ENCODE assay signal across 11 cellular contexts in the genomic region with DNA sequence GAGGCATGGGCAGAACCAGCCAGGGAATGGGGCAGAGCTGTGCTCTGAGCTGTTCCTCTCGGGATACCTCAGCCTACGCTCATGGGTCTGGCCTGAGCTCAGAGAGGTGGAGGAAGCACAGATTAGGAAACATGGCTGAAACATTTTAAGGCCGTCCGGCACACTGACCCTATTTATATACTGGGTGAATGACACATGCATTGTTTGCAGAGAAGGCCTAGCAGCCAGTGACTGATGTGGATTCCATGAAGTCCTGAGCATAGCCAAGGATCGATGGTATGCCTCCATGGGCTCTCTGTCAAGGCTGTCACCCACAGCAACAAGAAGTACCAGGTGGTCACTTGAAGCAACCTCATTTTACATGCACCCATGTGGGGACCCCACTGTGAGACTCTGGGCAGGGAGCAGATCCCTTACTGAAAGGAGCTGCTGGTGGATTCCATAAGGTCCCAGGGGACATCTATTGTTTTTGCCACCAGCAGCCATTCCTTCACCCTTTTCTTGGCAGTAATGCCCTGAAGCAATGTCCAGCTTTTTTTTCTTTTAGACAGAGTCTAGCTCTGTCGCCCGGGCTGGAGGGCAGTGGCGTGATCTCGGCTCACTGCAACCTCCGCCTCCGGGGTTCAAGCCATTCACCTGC. TPM values are rescaled to one million over a fixed set of nuclear protein-coding genes. Genes with fewer than 3 reads are reported as not detected.
DNase-seq lines count a peak whose midpoint lies in the region; TF ChIP-seq lines count a peak whose summit lies in the region.
"Had no signal": no experiment of that assay in that cellular context is flagged by ENCODE, and none has a peak within 500 bp of the region (broad histone marks: within the 10 kb centered on the region; RNA-seq: fewer than 3 reads in every experiment).

No MANE protein-coding gene starts in this region.

- peaks cover 0 to 6% (median 0%) of the 10 kb centered on the region in 11 experiments; a peak in 4 of 22 replicates for H3K9me3 ChIP-seq in BLaER1 treated with 17β-estradiol and CSF1 and Interleukin-3, amounts not matched to agents 10 nM and 100 nM (replicated peaks in 1 of 11)
- no peaks in the 10 kb centered on the region for H3K9me3 ChIP-seq in HEK293 (ENCODE audit: control insufficient read depth, insufficient read depth, low read depth, low read length)
- H3K9me3 ChIP-seq: ovary had no signal

- POLR2A ChIA-PET in HEK293 (lab: Yijun Ruan, JAX): interaction anchor here (2.5 kb wide), 1 partner anchor 9 kb away, joined by 12 read pairs; a partner anchor contains a TSS

- TF ChIP-seq CTCF in HEK293 (tag by site-specific recombination; IDR thresholded peaks at IDR 0.05) (no peak), brain microvascular endothelial cell (IDR thresholded peaks at IDR 0.05; ENCODE audit: low read depth, low read length, missing control alignments) (no peak)

- H3K4me1 Mint-ChIP-seq in activated T-helper 1 cell treated with anti-CD3 and anti-CD28 coated beads, Interleukin-12 subunit alpha, Interleukin-12 subunit beta, Interleukin-2, Interleukin-4 antibody, amounts not matched to agents 30 ng/mL and 10 ng/mL and 1 ng/mL, durations not matched to agents 14 hours and 24 hours and 36 hours (ENCODE audit: low read depth): peaks cover 21% of the 10 kb centered on the region

- no peaks in the 10 kb centered on the region for H3K9me3 Mint-ChIP-seq in activated T-helper 1 cell treated with anti-CD3 and anti-CD28 coated beads, Interleukin-12 subunit alpha, Interleukin-12 subunit beta, Interleukin-2, Interleukin-4 antibody, amounts not matched to agents 30 ng/mL and 10 ng/mL and 1 ng/mL, durations not matched to agents 14 hours and 24 hours and 36 hours

- peaks cover 13 to 39% (median 25%) of the 10 kb centered on the region in 11 experiments for H3K36me3 ChIP-seq in BLaER1 treated with 17β-estradiol and CSF1 and Interleukin-3, amounts not matched to agents 10 nM and 100 nM
- H3K36me3 ChIP-seq in HEK293 (ENCODE audit: control insufficient read depth in 2 of 2, insufficient read depth in 1 of 2, low read length in 2 of 2) (peaks cover 2 to 28% of the 10 kb centered on the region in 2 experiments; a peak in 2 of 3 replicates), brain microvascular endothelial cell (replicated peaks) (peaks cover 12% of the 10 kb centered on the region)
- H3K36me3 ChIP-seq: ovary had no signal

- peak overlapping the region; percentile 52 to 80 (median 69); a peak in 21 of 22 replicates for H3K4me2 ChIP-seq in BLaER1 treated with 17β-estradiol and CSF1 and Interleukin-3, amounts not matched to agents 10 nM and 100 nM

- peaks cover 2% of the 10 kb centered on the region for H3K27me3 Mint-ChIP-seq in activated T-helper 1 cell treated with anti-CD3 and anti-CD28 coated beads, Interleukin-12 subunit alpha, Interleukin-12 subunit beta, Interleukin-2, Interleukin-4 antibody, amounts not matched to agents 30 ng/mL and 10 ng/mL and 1 ng/mL, durations not matched to agents 14 hours and 24 hours and 36 hours (ENCODE audit: insufficient read depth)

- peak overlapping the region; percentile 49 to 96 (median 86) for H3K27ac ChIP-seq in BLaER1 treated with 17β-estradiol and CSF1 and Interleukin-3, amounts not matched to agents 10 nM and 100 nM
- H3K27ac ChIP-seq in HEK293 (ENCODE audit: extremely low read depth, low read depth, low read length) (no peak overlapping the region), brain microvascular endothelial cell (peak overlapping the region; percentile 40)
- H3K27ac ChIP-seq: ovary had no signal

- peak; percentile 45 for DNase-seq in brain microvascular endothelial cell
- DNase-seq in myocyte (ENCODE audit: low read depth): peak; percentile 90
- no peak for DNase-seq in NCI-H2029 (lab: John Stamatoyannopoulos, UW)
- DNase-seq in SHP77 treated with DMSO at 0.1 percent for 48 hours (lab: John Stamatoyannopoulos, UW): no peak
- no peak for DNase-seq in inferior parietal cortex (ENCODE audit: extremely low spot score)
- DNase-seq in activated T-helper 1 cell treated with anti-CD3 and anti-CD28 coated beads, Interleukin-12 subunit alpha, Interleukin-12 subunit beta, Interleukin-2, Interleukin-4 antibody, amounts not matched to agents 30 ng/mL and 10 ng/mL and 1 ng/mL, durations not matched to agents 14 hours and 24 hours and 36 hours (ENCODE audit: low spot score): no peak
- DNase-seq: activated CD4-positive, alpha-beta T cell treated with anti-CD3 and anti-CD28 coated beads, Interleukin-2, amount 50 U/mL, for 1 hour; DMS153; ovary had no signal

- in situ Hi-C loops in brain microvascular endothelial cell (cut with HindIII; ENCODE audit: low pct_ligation_motif_present, low sequenced_read_pairs): no loop called here

- H3K9ac ChIP-seq in BLaER1 treated with 17β-estradiol and CSF1 and Interleukin-3, amounts not matched to agents 10 nM and 100 nM: peak overlapping the region; percentile 6 to 68 (median 53); a peak in 14 of 22 replicates

- CTCF ChIA-PET in HEK293 (lab: Yijun Ruan, JAX): interaction anchor here (1.2 to 5.8 kb wide), 10 partner anchors 8 to 199 kb away, joined by 3 to 182 read pairs (median 17); a partner anchor contains a TSS

- peaks cover 22 to 54% (median 45%) of the 10 kb centered on the region in 11 experiments for H4K20me1 ChIP-seq in BLaER1 treated with 17β-estradiol and CSF1 and Interleukin-3, amounts not matched to agents 10 nM and 100 nM

- peaks cover 80 to 90% (median 88%) of the 10 kb centered on the region in 10 experiments for H3K4me1 ChIP-seq in BLaER1 treated with 17β-estradiol and CSF1 and Interleukin-3, amounts not matched to agents 10 nM and 100 nM
- H3K4me1 ChIP-seq in HEK293 (ENCODE audit: control insufficient read depth, insufficient read depth, low read length): peaks cover 17% of the 10 kb centered on the region

- H3K4me3 ChIP-seq in BLaER1 treated with 17β-estradiol and CSF1 and Interleukin-3, amounts not matched to agents 10 nM and 100 nM: peak overlapping the region in 1 of 10 experiments; percentile 17; a peak in 1 of 20 replicates
- H3K4me3 ChIP-seq in HEK293 (ENCODE audit: low read depth, low read length) (no peak overlapping the region), brain microvascular endothelial cell (ENCODE audit: low read depth, low read length) (no peak overlapping the region)
- H3K4me3 ChIP-seq: ovary had no signal

- peaks cover 20% of the 10 kb centered on the region for H3K36me3 Mint-ChIP-seq in activated T-helper 1 cell treated with anti-CD3 and anti-CD28 coated beads, Interleukin-12 subunit alpha, Interleukin-12 subunit beta, Interleukin-2, Interleukin-4 antibody, amounts not matched to agents 30 ng/mL and 10 ng/mL and 1 ng/mL, durations not matched to agents 14 hours and 24 hours and 36 hours (ENCODE audit: low read depth)

- intact Hi-C loops in activated T-helper 1 cell treated with anti-CD3 and anti-CD28 coated beads, Interleukin-12 subunit alpha, Interleukin-12 subunit beta, Interleukin-2, Interleukin-4 antibody, amounts not matched to agents 30 ng/mL and 10 ng/mL and 1 ng/mL, durations not matched to agents 14 hours and 24 hours and 36 hours (cut with micrococcal nuclease): loop anchor here (5.0 kb wide), 1 partner anchor 159 kb away; no protein-coding TSS in a partner anchor

- no peak overlapping the region for H3K27ac Mint-ChIP-seq in activated T-helper 1 cell treated with anti-CD3 and anti-CD28 coated beads, Interleukin-12 subunit alpha, Interleukin-12 subunit beta, Interleukin-2, Interleukin-4 antibody, amounts not matched to agents 30 ng/mL and 10 ng/mL and 1 ng/mL, durations not matched to agents 14 hours and 24 hours and 36 hours

- no peak overlapping the region for H3K4me3 Mint-ChIP-seq in activated T-helper 1 cell treated with anti-CD3 and anti-CD28 coated beads, Interleukin-12 subunit alpha, Interleukin-12 subunit beta, Interleukin-2, Interleukin-4 antibody, amounts not matched to agents 30 ng/mL and 10 ng/mL and 1 ng/mL, durations not matched to agents 14 hours and 24 hours and 36 hours

- no peaks in the 10 kb centered on the region for H3K27me3 ChIP-seq in BLaER1 treated with 17β-estradiol and CSF1 and Interleukin-3, amounts not matched to agents 10 nM and 100 nM
- H3K27me3 ChIP-seq in brain microvascular endothelial cell (replicated peaks): no peaks in the 10 kb centered on the region
- H3K27me3 ChIP-seq: ovary had no signal

TF ChIP-seq in HEK293, 187 proteins besides CTCF, POLR2A, EP300 and RAD21:
- TF ChIP-seq ZIC2 (tag by site-specific recombination; IDR thresholded peaks at IDR 0.05): 0 out of 2 replicates have a peak, but pooled peaks have one; percentile 4
- TF ChIP-seq ZBTB17 (tag by site-specific recombination; IDR thresholded peaks at IDR 0.05): 0 out of 2 replicates have a peak, but pooled peaks have one; percentile 21
- TF ChIP-seq GLIS1 (tag by site-specific recombination; IDR thresholded peaks at IDR 0.05): peak; percentile 78
- no peak for TF ChIP-seq ZFP41 (tag by site-specific recombination; IDR thresholded peaks at IDR 0.05; ENCODE audit: borderline replicate concordance)

RNA-seq across cellular contexts. Expression of a gene that starts 8.4 kb away (rescaled TPM):
- total RNA-seq in myocyte: 274 and 313 TPM in 2 replicates
- polyA plus RNA-seq in myocyte (2012): 210 TPM
- total RNA-seq in activated T-helper 1 cell treated with anti-CD3 and anti-CD28 coated beads, Interleukin-12 subunit alpha, Interleukin-12 subunit beta, Interleukin-2, Interleukin-4 antibody, amounts not matched to agents 30 ng/mL and 10 ng/mL and 1 ng/mL, durations not matched to agents 14 hours and 24 hours and 36 hours: 2,193 and 2,194 TPM in 2 replicates

Comparison
In these comparisons a context has a peak if more than half of its experiments do, and no peak if none do; other contexts are left out.
1. DNase-seq: peak in brain microvascular endothelial cell (single experiment) and myocyte (single experiment); none in NCI-H2029 (single experiment), SHP77 treated with DMSO at 0.1 percent for 48 hours (single experiment), inferior parietal cortex (single experiment) and activated T-helper 1 cell treated with anti-CD3 and anti-CD28 coated beads, Interleukin-12 subunit alpha, Interleukin-12 subunit beta, Interleukin-2, Interleukin-4 antibody, amounts not matched to agents 30 ng/mL and 10 ng/mL and 1 ng/mL, durations not matched to agents 14 hours and 24 hours and 36 hours (single experiment).